In genomic region chr9:136429075-136429628, GRCh38 we compare ENCODE assay signal across 21 cellular contexts. TPM values are rescaled to one million over a fixed set of nuclear protein-coding genes. Genes with fewer than 3 reads are reported as not detected.
DNase-seq lines count a peak whose midpoint lies in the region; ATAC-seq and TF ChIP-seq lines count a peak whose summit lies in the region.
"Had no signal": no experiment of that assay in that cellular context is flagged by ENCODE, and none has a peak within 500 bp of the region (broad histone marks: within the 10 kb centered on the region; RNA-seq: fewer than 3 reads in every experiment).

No MANE protein-coding gene starts in this region.

- no peaks in the 10 kb centered on the region for H3K9me3 ChIP-seq in DND-41 (ENCODE audit: insufficient read depth, low read length, severe bottlenecking)

- peaks cover 54% of the 10 kb centered on the region for H3K36me3 ChIP-seq in DND-41 (ENCODE audit: insufficient read depth, low read length)
- H3K36me3 ChIP-seq in mesendoderm (ENCODE audit: control insufficient read depth, insufficient read depth, low read length), result no peaks in the 10 kb centered on the region

- no peak overlapping the region for H3K18ac ChIP-seq in mesendoderm (ENCODE audit: low read length)

- H4K20me1 ChIP-seq in DND-41 (ENCODE audit: insufficient read depth, low read length), result peaks cover 5% of the 10 kb centered on the region; the same call in 1 of the 2 replicates

- H3K27me3 ChIP-seq in DND-41 (ENCODE audit: insufficient read depth, low read length, poor library complexity) (no peaks in the 10 kb centered on the region), mesendoderm (ENCODE audit: insufficient read depth, low read length, poor library complexity) (no peaks in the 10 kb centered on the region)

- no peak overlapping the region for H2AFZ ChIP-seq in DND-41 (ENCODE audit: low read depth, low read length)

- H3K23ac ChIP-seq in mesendoderm (ENCODE audit: low read length), result no peak overlapping the region

- no peak overlapping the region for H4K8ac ChIP-seq in mesendoderm (ENCODE audit: low read depth, low read length)

- no peak overlapping the region for H3K4me3 ChIP-seq in DND-41 (ENCODE audit: low read depth in 1 of 2, low read length in 2 of 2)
- H3K4me3 ChIP-seq in mesendoderm (ENCODE audit: low read length), result no peak overlapping the region

- H3K4me3 Mint-ChIP-seq in activated T-cell treated with anti-CD3 and anti-CD28 coated beads, Interleukin-2, amount 50 U/mL, for 24 hours, result no peak overlapping the region
- no peak overlapping the region for H3K4me3 Mint-ChIP-seq in activated T-cell treated with anti-CD3 and anti-CD28 coated beads, Interleukin-2, amount 50 U/mL, for 4 hours
- H3K4me3 Mint-ChIP-seq in WTC11, result no peak overlapping the region
- H3K4me3 Mint-ChIP-seq: CD8-positive, alpha-beta memory T cell; HFFc6 had no signal

- no peak overlapping the region for H3K27ac ChIP-seq in DND-41 (ENCODE audit: low read length)
- H3K27ac ChIP-seq in mesendoderm (ENCODE audit: low read depth, low read length), result no peak overlapping the region
- H3K27ac ChIP-seq: 22Rv1, C4-2B had no signal

- H3K79me2 ChIP-seq in DND-41 (ENCODE audit: insufficient read depth, low read length) (0 out of 2 replicates have a peak, but pooled peaks cover 5% of the 10 kb centered on the region), mesendoderm (ENCODE audit: control insufficient read depth, insufficient read depth, low read length) (no peaks in the 10 kb centered on the region)

- H2AK5ac ChIP-seq in mesendoderm (ENCODE audit: low read length), result no peak overlapping the region

- no peaks in the 10 kb centered on the region for H3K27me3 Mint-ChIP-seq in activated T-cell treated with anti-CD3 and anti-CD28 coated beads, Interleukin-2, amount 50 U/mL, for 24 hours
- no peaks in the 10 kb centered on the region for H3K27me3 Mint-ChIP-seq in activated T-cell treated with anti-CD3 and anti-CD28 coated beads, Interleukin-2, amount 50 U/mL, for 4 hours (ENCODE audit: low read depth)
- no peaks in the 10 kb centered on the region for H3K27me3 Mint-ChIP-seq in WTC11 (ENCODE audit: low read depth)
- H3K27me3 Mint-ChIP-seq: CD8-positive, alpha-beta memory T cell had no signal

- H3K4me1 Mint-ChIP-seq in activated T-cell treated with anti-CD3 and anti-CD28 coated beads, Interleukin-2, amount 50 U/mL, for 24 hours (ENCODE audit: low read depth), result peaks cover 10% of the 10 kb centered on the region
- H3K4me1 Mint-ChIP-seq in activated T-cell treated with anti-CD3 and anti-CD28 coated beads, Interleukin-2, amount 50 U/mL, for 4 hours (ENCODE audit: low read depth), result no peaks in the 10 kb centered on the region
- no peaks in the 10 kb centered on the region for H3K4me1 Mint-ChIP-seq in WTC11
- H3K4me1 Mint-ChIP-seq: CD8-positive, alpha-beta memory T cell had no signal

- no peak overlapping the region for H3K4ac ChIP-seq in mesendoderm (ENCODE audit: low read depth, low read length)

- no peaks in the 10 kb centered on the region for H3K79me1 ChIP-seq in mesendoderm (ENCODE audit: low read length)

- no peak overlapping the region for H4K5ac ChIP-seq in mesendoderm (ENCODE audit: low read length)

- CTCF ChIA-PET in WTC11 (lab: Charles Lee), result interaction anchor here (0.8 to 1.3 kb wide), 3 partner anchors 28 to 90 kb away, joined by 3 to 5 read pairs (median 5); no protein-coding TSS in a partner anchor

- DNase-seq in activated T-cell treated with anti-CD3 and anti-CD28 coated beads, Interleukin-2, amount 50 U/mL, for 24 hours, result no peak
- DNase-seq in activated T-cell treated with anti-CD3 and anti-CD28 coated beads, Interleukin-2, amount 50 U/mL, for 4 hours, result no peak
- no peak for DNase-seq in DND-41
- DNase-seq in WTC11 (ENCODE audit: low spot score), result no peak
- DNase-seq in left lobe of liver (ENCODE audit: low spot score), result no peak
- no peak for DNase-seq in GDM1 (lab: John Stamatoyannopoulos, UW)
- DNase-seq in mesendoderm, result no peak
- DNase-seq in RKO (ENCODE audit: low spot score), result no peak
- DNase-seq: CD8-positive, alpha-beta memory T cell; GF-D8; HFFc6; KBM-7; MM.1S; NCI-H1092; NCI-H1436; NCI-H2029; NCI-H226; NCI-H510A treated with DMSO at 0.1 percent for 48 hours; NCI-H748 treated with DMSO at 0.1 percent for 48 hours had no signal

- peak overlapping the region; percentile 15 for H3K27ac Mint-ChIP-seq in activated T-cell treated with anti-CD3 and anti-CD28 coated beads, Interleukin-2, amount 50 U/mL, for 24 hours
- H3K27ac Mint-ChIP-seq in WTC11, result peak overlapping the region; percentile 41; the same call in 1 of the 2 replicates
- H3K27ac Mint-ChIP-seq: CD8-positive, alpha-beta memory T cell; HFFc6 had no signal

- ATAC-seq in activated T-cell treated with anti-CD3 and anti-CD28 coated beads, Interleukin-2, amount 50 U/mL, for 4 hours, result no peak
- peak; percentile 14; the same call in 1 of the 3 replicates for ATAC-seq in DND-41 (ENCODE audit: insufficient read depth, low read depth)
- ATAC-seq in WTC11, result no peak
- ATAC-seq in left lobe of liver, result peak; percentile 4

- no peaks in the 10 kb centered on the region for H3K4me1 ChIP-seq in DND-41 (ENCODE audit: insufficient read depth, low read length)
- H3K4me1 ChIP-seq in mesendoderm (ENCODE audit: control insufficient read depth, low read depth, low read length), result no peaks in the 10 kb centered on the region

- no peak overlapping the region for H2BK15ac ChIP-seq in mesendoderm (replicated peaks; ENCODE audit: low read depth)

- no peaks in the 10 kb centered on the region for H3K9me3 Mint-ChIP-seq in activated T-cell treated with anti-CD3 and anti-CD28 coated beads, Interleukin-2, amount 50 U/mL, for 24 hours
- H3K9me3 Mint-ChIP-seq in activated T-cell treated with anti-CD3 and anti-CD28 coated beads, Interleukin-2, amount 50 U/mL, for 4 hours, result no peaks in the 10 kb centered on the region
- no peaks in the 10 kb centered on the region for H3K9me3 Mint-ChIP-seq in WTC11
- H3K9me3 Mint-ChIP-seq: CD8-positive, alpha-beta memory T cell; HFFc6 had no signal

- no peak overlapping the region for H3K56ac ChIP-seq in mesendoderm (ENCODE audit: low read length)

- H3K4me2 ChIP-seq in DND-41 (ENCODE audit: insufficient read depth, low read length) (no peak overlapping the region), mesendoderm (ENCODE audit: low read length) (no peak overlapping the region)

- no peak for TF ChIP-seq CTCF in DND-41 (IDR thresholded peaks at IDR 0.05; ENCODE audit: borderline replicate concordance, extremely low read depth, low read length, poor library complexity, severe bottlenecking)
- TF ChIP-seq CTCF in WTC11 (IDR thresholded peaks at IDR 0.05), result no peak

- WGBS in mesendoderm (ENCODE audit: extremely low coverage, insufficient coverage, low lambda C conversion rate), result no CpG with 5 or more reads among the region's 21 CpGs

- POLR2A ChIA-PET in WTC11 (lab: Charles Lee), result no interaction called here

- no peak overlapping the region for H2BK120ac ChIP-seq in mesendoderm (ENCODE audit: low read depth, low read length)

- no peak overlapping the region for H2BK5ac ChIP-seq in mesendoderm (ENCODE audit: low read length)

- no peak overlapping the region for H3K9ac ChIP-seq in DND-41 (ENCODE audit: low read depth, low read length)
- H3K9ac ChIP-seq in mesendoderm (ENCODE audit: low read length), result no peak overlapping the region

- H3K36me3 Mint-ChIP-seq in activated T-cell treated with anti-CD3 and anti-CD28 coated beads, Interleukin-2, amount 50 U/mL, for 24 hours (ENCODE audit: low read depth), result peaks cover 70% of the 10 kb centered on the region
- peaks cover 2% of the 10 kb centered on the region for H3K36me3 Mint-ChIP-seq in activated T-cell treated with anti-CD3 and anti-CD28 coated beads, Interleukin-2, amount 50 U/mL, for 4 hours (ENCODE audit: insufficient read depth)
- no peaks in the 10 kb centered on the region for H3K36me3 Mint-ChIP-seq in WTC11

TF ChIP-seq in WTC11, 78 proteins besides CTCF, POLR2A, EP300 and RAD21 (continues in another document):
- TF ChIP-seq ZBTB43 (CRISPR knock-in tag; IDR thresholded peaks at IDR 0.05) (no peak), IRF2 (CRISPR knock-in tag; IDR thresholded peaks at IDR 0.05; ENCODE audit: borderline replicate concordance, low read depth) (no peak)

RNA-seq across cellular contexts. Expression of gene INPP5E, which starts 10.5 kb away (rescaled TPM):
- total RNA-seq in activated T-cell treated with anti-CD3 and anti-CD28 coated beads, Interleukin-2, amount 50 U/mL, for 4 hours, result 10 to 100 TPM; 20.7 to 25.2 (median 22.5) TPM
- total RNA-seq in WTC11 (2021) (23.6 to 25.5 TPM (median 24.0 TPM) in 3 replicates), left lobe of liver (8.8 TPM)
- 7.3 TPM for polyA plus RNA-seq in mesendoderm (2013, experiment 1 of 2)
- polyA plus RNA-seq in mesendoderm (2013, experiment 2 of 2), result 7.3 TPM

RNA-seq across cellular contexts. Expression of gene PMPCA, which starts 18.7 kb away (rescaled TPM):
- 10 to 100 TPM; 85.8 to 95.5 (median 94.7) TPM for total RNA-seq in activated T-cell treated with anti-CD3 and anti-CD28 coated beads, Interleukin-2, amount 50 U/mL, for 4 hours
- 77.0 to 103 TPM (median 79.2 TPM) in 3 replicates for total RNA-seq in WTC11 (2021)
- 59.3 TPM for total RNA-seq in left lobe of liver
- 41.2 TPM for polyA plus RNA-seq in mesendoderm (2013, experiment 1 of 2)
- 43.3 TPM for polyA plus RNA-seq in mesendoderm (2013, experiment 2 of 2)

RNA-seq across cellular contexts. Expression of gene ENTR1, which starts 18.7 kb away (rescaled TPM):
- total RNA-seq in activated T-cell treated with anti-CD3 and anti-CD28 coated beads, Interleukin-2, amount 50 U/mL, for 4 hours, result 10 to 100 TPM; 52.8 to 65.0 (median 59.9) TPM
- total RNA-seq in WTC11 (2021) (102 to 140 TPM (median 103 TPM) in 3 replicates), left lobe of liver (39.5 TPM)
- polyA plus RNA-seq in mesendoderm (2013, experiment 1 of 2), result 83.3 TPM
- 82.0 TPM for polyA plus RNA-seq in mesendoderm (2013, experiment 2 of 2)

RNA-seq across cellular contexts. Expression of gene SNAPC4, which starts 29.2 kb away (rescaled TPM):
- 10 to 100 TPM; 43.7 to 48.0 (median 44.5) TPM for total RNA-seq in activated T-cell treated with anti-CD3 and anti-CD28 coated beads, Interleukin-2, amount 50 U/mL, for 4 hours
- total RNA-seq in WTC11 (2021) (18.9 to 22.8 TPM (median 20.0 TPM) in 3 replicates), left lobe of liver (7.2 TPM)
- 12.5 TPM for polyA plus RNA-seq in mesendoderm (2013, experiment 1 of 2)
- 12.5 TPM for polyA plus RNA-seq in mesendoderm (2013, experiment 2 of 2)

RNA-seq across cellular contexts. Expression of gene SEC16A, which starts 53.7 kb away (rescaled TPM):
- total RNA-seq in activated T-cell treated with anti-CD3 and anti-CD28 coated beads, Interleukin-2, amount 50 U/mL, for 4 hours, result 10 to 100 TPM; 76.6 to 84.0 (median 78.9) TPM
- total RNA-seq in WTC11 (2021), result 52.1 to 70.9 TPM (median 52.3 TPM) in 3 replicates
- total RNA-seq in left lobe of liver, result 71.8 TPM
- polyA plus RNA-seq in mesendoderm (2013, experiment 1 of 2), result 23.8 TPM
- 22.3 TPM for polyA plus RNA-seq in mesendoderm (2013, experiment 2 of 2)

Comparison
In these comparisons a context has a peak if more than half of its experiments do, and no peak if none do; other contexts are left out.
1. ATAC-seq: peak in DND-41 (single experiment) and left lobe of liver (single experiment); none in activated T-cell treated with anti-CD3 and anti-CD28 coated beads, Interleukin-2, amount 50 U/mL, for 4 hours (0 of 2) and WTC11 (single experiment).